1 cellular context compared by ENCODE assay signal in the genomic region with DNA sequence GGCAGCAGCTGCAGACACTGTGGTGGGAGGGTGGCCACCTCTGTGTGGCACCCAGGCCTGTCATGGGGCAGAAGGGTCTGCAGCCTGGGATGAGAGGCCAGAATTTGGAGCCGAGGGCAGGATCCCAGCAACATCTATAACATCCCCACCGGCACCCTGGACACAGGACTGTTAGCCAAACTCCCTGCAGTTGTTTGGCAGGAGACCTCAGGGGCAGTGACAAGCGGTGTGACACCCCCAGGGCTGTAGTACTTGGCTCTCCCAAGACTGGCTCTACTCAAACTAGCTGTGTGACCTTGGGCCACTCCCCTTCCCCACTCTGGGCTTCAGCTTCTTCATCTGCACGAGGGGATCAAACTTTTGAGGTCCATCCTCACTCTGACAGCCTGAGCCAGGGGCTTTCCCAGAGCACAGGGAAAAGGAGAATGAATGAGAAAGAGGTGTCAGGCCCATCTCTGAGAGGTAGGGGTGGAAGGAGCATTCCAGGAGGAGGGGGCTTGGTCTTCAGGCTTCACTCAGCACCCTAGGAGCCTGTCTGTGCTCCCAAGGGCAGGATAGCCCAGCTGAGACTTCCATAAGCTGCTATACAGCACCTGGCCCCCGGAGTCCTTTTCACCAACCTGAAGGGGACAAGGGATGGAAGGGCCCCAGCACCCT.
TF ChIP-seq lines count a peak whose summit lies in the region.

No MANE protein-coding gene starts in this region.

TF ChIP-seq in H1, 55 proteins besides CTCF, POLR2A, EP300 and RAD21 (continued from another document):
- TF ChIP-seq, protein P1, sequence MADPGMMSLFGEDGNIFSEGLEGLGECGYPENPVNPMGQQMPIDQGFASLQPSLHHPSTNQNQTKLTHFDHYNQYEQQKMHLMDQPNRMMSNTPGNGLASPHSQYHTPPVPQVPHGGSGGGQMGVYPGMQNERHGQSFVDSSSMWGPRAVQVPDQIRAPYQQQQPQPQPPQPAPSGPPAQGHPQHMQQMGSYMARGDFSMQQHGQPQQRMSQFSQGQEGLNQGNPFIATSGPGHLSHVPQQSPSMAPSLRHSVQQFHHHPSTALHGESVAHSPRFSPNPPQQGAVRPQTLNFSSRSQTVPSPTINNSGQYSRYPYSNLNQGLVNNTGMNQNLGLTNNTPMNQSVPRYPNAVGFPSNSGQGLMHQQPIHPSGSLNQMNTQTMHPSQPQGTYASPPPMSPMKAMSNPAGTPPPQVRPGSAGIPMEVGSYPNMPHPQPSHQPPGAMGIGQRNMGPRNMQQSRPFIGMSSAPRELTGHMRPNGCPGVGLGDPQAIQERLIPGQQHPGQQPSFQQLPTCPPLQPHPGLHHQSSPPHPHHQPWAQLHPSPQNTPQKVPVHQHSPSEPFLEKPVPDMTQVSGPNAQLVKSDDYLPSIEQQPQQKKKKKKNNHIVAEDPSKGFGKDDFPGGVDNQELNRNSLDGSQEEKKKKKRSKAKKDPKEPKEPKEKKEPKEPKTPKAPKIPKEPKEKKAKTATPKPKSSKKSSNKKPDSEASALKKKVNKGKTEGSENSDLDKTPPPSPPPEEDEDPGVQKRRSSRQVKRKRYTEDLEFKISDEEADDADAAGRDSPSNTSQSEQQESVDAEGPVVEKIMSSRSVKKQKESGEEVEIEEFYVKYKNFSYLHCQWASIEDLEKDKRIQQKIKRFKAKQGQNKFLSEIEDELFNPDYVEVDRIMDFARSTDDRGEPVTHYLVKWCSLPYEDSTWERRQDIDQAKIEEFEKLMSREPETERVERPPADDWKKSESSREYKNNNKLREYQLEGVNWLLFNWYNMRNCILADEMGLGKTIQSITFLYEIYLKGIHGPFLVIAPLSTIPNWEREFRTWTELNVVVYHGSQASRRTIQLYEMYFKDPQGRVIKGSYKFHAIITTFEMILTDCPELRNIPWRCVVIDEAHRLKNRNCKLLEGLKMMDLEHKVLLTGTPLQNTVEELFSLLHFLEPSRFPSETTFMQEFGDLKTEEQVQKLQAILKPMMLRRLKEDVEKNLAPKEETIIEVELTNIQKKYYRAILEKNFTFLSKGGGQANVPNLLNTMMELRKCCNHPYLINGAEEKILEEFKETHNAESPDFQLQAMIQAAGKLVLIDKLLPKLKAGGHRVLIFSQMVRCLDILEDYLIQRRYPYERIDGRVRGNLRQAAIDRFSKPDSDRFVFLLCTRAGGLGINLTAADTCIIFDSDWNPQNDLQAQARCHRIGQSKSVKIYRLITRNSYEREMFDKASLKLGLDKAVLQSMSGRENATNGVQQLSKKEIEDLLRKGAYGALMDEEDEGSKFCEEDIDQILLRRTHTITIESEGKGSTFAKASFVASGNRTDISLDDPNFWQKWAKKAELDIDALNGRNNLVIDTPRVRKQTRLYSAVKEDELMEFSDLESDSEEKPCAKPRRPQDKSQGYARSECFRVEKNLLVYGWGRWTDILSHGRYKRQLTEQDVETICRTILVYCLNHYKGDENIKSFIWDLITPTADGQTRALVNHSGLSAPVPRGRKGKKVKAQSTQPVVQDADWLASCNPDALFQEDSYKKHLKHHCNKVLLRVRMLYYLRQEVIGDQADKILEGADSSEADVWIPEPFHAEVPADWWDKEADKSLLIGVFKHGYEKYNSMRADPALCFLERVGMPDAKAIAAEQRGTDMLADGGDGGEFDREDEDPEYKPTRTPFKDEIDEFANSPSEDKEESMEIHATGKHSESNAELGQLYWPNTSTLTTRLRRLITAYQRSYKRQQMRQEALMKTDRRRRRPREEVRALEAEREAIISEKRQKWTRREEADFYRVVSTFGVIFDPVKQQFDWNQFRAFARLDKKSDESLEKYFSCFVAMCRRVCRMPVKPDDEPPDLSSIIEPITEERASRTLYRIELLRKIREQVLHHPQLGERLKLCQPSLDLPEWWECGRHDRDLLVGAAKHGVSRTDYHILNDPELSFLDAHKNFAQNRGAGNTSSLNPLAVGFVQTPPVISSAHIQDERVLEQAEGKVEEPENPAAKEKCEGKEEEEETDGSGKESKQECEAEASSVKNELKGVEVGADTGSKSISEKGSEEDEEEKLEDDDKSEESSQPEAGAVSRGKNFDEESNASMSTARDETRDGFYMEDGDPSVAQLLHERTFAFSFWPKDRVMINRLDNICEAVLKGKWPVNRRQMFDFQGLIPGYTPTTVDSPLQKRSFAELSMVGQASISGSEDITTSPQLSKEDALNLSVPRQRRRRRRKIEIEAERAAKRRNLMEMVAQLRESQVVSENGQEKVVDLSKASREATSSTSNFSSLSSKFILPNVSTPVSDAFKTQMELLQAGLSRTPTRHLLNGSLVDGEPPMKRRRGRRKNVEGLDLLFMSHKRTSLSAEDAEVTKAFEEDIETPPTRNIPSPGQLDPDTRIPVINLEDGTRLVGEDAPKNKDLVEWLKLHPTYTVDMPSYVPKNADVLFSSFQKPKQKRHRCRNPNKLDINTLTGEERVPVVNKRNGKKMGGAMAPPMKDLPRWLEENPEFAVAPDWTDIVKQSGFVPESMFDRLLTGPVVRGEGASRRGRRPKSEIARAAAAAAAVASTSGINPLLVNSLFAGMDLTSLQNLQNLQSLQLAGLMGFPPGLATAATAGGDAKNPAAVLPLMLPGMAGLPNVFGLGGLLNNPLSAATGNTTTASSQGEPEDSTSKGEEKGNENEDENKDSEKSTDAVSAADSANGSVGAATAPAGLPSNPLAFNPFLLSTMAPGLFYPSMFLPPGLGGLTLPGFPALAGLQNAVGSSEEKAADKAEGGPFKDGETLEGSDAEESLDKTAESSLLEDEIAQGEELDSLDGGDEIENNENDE (IDR thresholded peaks at IDR 0.05; ENCODE audit: insufficient replicate concordance, low read length) = no peak
- no peak for TF ChIP-seq RNF2 (IDR thresholded peaks at IDR 0.05; ENCODE audit: borderline replicate concordance, low read depth, low read length, missing control alignments, poor library complexity, severe bottlenecking)
- TF ChIP-seq SAP30 (IDR thresholded peaks at IDR 0.05; ENCODE audit: insufficient read depth, insufficient replicate concordance, low read length) = no peak
- no peak for TF ChIP-seq RXRA (IDR thresholded peaks at IDR 0.05; ENCODE audit: insufficient read depth, low read depth, low read length)
- no peak for TF ChIP-seq CREB1 (IDR thresholded peaks at IDR 0.05)
- TF ChIP-seq, protein P2, sequence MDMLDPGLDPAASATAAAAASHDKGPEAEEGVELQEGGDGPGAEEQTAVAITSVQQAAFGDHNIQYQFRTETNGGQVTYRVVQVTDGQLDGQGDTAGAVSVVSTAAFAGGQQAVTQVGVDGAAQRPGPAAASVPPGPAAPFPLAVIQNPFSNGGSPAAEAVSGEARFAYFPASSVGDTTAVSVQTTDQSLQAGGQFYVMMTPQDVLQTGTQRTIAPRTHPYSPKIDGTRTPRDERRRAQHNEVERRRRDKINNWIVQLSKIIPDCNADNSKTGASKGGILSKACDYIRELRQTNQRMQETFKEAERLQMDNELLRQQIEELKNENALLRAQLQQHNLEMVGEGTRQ (IDR thresholded peaks at IDR 0.05; ENCODE audit: low read length) = no peak
- no peak for TF ChIP-seq SP4 (IDR thresholded peaks at IDR 0.05; ENCODE audit: low read length)
- TF ChIP-seq CHD1 (IDR thresholded peaks at IDR 0.05; ENCODE audit: low read depth, low read length) = no peak
TF ChIP-seq in H1: peak in this region for 0.
